In the genomic region with DNA sequence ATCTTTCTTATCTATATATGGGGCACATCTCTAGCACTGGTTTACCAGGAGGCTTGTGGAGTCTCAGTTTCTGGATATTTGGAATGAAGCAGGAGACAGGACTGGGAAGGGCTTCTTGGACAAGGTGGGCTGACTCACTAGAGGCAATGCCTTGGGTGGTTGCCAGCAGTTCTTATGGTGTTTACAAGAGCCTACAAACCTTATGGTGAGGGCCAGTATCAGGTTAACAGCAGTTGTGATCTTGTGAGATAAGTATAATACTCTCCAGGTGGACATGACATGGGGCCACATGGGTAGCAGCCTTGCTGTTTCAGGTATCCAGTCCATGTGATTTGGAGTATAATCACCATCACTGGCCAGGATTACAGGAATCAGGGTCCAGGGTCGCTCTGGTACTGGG, we compare ENCODE assay signal across 14 cellular contexts. TPM values are rescaled to one million over a fixed set of nuclear protein-coding genes. Genes with fewer than 3 reads are reported as not detected.
DNase-seq lines count a peak whose midpoint lies in the region; FAIRE-seq and TF ChIP-seq lines count a peak whose summit lies in the region.
"Had no signal": no experiment of that assay in that cellular context is flagged by ENCODE, and none has a peak within 500 bp of the region (broad histone marks: within the 10 kb centered on the region; RNA-seq: fewer than 3 reads in every experiment).

No MANE protein-coding gene starts in this region.

- H3K9ac ChIP-seq in SK-N-SH (no peak overlapping the region), keratinocyte (ENCODE audit: control insufficient read depth, extremely low read depth, insufficient read depth, low read length) (no peak overlapping the region), neuronal stem cell (ENCODE audit: low read depth, low read length, poor library complexity) (no peak overlapping the region)

- H3K79me1 ChIP-seq in neuronal stem cell (ENCODE audit: low read depth, low read length): no peaks in the 10 kb centered on the region

- H3K9me3 ChIP-seq in SK-N-SH (no peaks in the 10 kb centered on the region), keratinocyte (ENCODE audit: control insufficient read depth, low read depth, low read length) (no peaks in the 10 kb centered on the region), neuronal stem cell (replicated peaks in 1 of 2; ENCODE audit: control insufficient read depth in 2 of 2, insufficient read depth in 1 of 2, low read depth in 1 of 2, low read length in 2 of 2) (no peaks in the 10 kb centered on the region)

- H2BK12ac ChIP-seq in neuronal stem cell (ENCODE audit: low read length): no peak overlapping the region

- no peaks in the 10 kb centered on the region for H3K9me2 ChIP-seq in SK-N-SH

- TF ChIP-seq RAD21 in SK-N-SH (IDR thresholded peaks at IDR 0.05; ENCODE audit: low read length): no peak

- H3K36me3 ChIP-seq in SK-N-SH (replicated peaks in 1 of 2; ENCODE audit: control insufficient read depth in 1 of 2, insufficient read depth in 2 of 2, low read length in 1 of 2) (peaks cover 0 to 5% of the 10 kb centered on the region in 2 experiments), keratinocyte (ENCODE audit: control insufficient read depth in 2 of 2, extremely low read depth in 1 of 2, insufficient read depth in 2 of 2, low read length in 2 of 2) (no peaks in the 10 kb centered on the region), neuronal stem cell (replicated peaks in 1 of 2; ENCODE audit: control insufficient read depth in 2 of 2, insufficient read depth in 2 of 2, low read length in 2 of 2) (no peaks in the 10 kb centered on the region)

- H3K27ac ChIP-seq in SK-N-SH (ENCODE audit: low read depth in 2 of 2, low read length in 1 of 2) (no peak overlapping the region), keratinocyte (ENCODE audit: control insufficient read depth, insufficient read depth, low read length) (no peak overlapping the region), neuronal stem cell (replicated peaks; ENCODE audit: low read length) (no peak overlapping the region)

- peaks cover 32% of the 10 kb centered on the region for H3F3A ChIP-seq in SK-N-SH (replicated peaks; ENCODE audit: insufficient read depth)

- H3K4ac ChIP-seq in neuronal stem cell (ENCODE audit: low read length): no peak overlapping the region

- CTCF ChIA-PET in SK-N-SH (lab: Yijun Ruan, JAX): no interaction called here

- H2BK120ac ChIP-seq in neuronal stem cell (ENCODE audit: low read depth, low read length): no peak overlapping the region

- no peak overlapping the region for H4K8ac ChIP-seq in neuronal stem cell (ENCODE audit: low read depth, low read length)

- H4K91ac ChIP-seq in neuronal stem cell (ENCODE audit: low read depth, low read length, poor library complexity): no peak overlapping the region

- no peak overlapping the region for H2AK5ac ChIP-seq in neuronal stem cell (ENCODE audit: low read depth, low read length)

- H3K4me2 ChIP-seq in SK-N-SH (no peak overlapping the region), keratinocyte (ENCODE audit: control insufficient read depth, extremely low read depth, insufficient read depth, low read depth, low read length) (no peak overlapping the region), neuronal stem cell (ENCODE audit: insufficient read depth, low read length, poor library complexity, severe bottlenecking) (no peak overlapping the region)

- no peak overlapping the region for H3K14ac ChIP-seq in neuronal stem cell (ENCODE audit: low read length)

- TF ChIP-seq CTCF in SK-N-SH (IDR thresholded peaks at IDR 0.05) (no peak), keratinocyte (optimal IDR thresholded peaks at IDR 0.05 in 1 of 3, IDR thresholded peaks at IDR 0.05 in 1 of 3, conservative IDR thresholded peaks at IDR 0.05 in 1 of 3; ENCODE audit: extremely low read depth in 1 of 3, insufficient read depth in 2 of 3, low read length in 3 of 3) (no peak)

- H2BK15ac ChIP-seq in neuronal stem cell (ENCODE audit: low read length): no peak overlapping the region

- FAIRE-seq in keratinocyte (lab: Jason Lieb, UNC): peak; percentile 9

- H3K27me3 ChIP-seq in SK-N-SH (ENCODE audit: insufficient read depth) (no peaks in the 10 kb centered on the region), keratinocyte (ENCODE audit: control insufficient read depth, extremely low read depth, insufficient read depth, low read length) (no peaks in the 10 kb centered on the region), neuronal stem cell (ENCODE audit: control insufficient read depth in 3 of 3, insufficient read depth in 3 of 3, low read depth in 1 of 3, low read length in 3 of 3) (peaks cover 0 to 9% (median 0%) of the 10 kb centered on the region in 3 experiments)

- H3K4me3 ChIP-seq in SK-N-SH (ENCODE audit: low read depth in 2 of 2, low read length in 1 of 2): no peak overlapping the region
- H3K4me3 ChIP-seq in keratinocyte (ENCODE audit: control insufficient read depth in 2 of 3, extremely low read depth in 1 of 3, insufficient read depth in 2 of 3, low read depth in 1 of 3, low read length in 3 of 3): no peak overlapping the region
- H3K4me3 ChIP-seq in neuronal stem cell (ENCODE audit: low read length in 2 of 2): no peak overlapping the region

- DNase-seq in EH (ENCODE audit: low read depth) (peak; percentile 47), NCI-H2029 (lab: John Stamatoyannopoulos, UW) (peak; percentile 60), SK-N-SH (no peak), keratinocyte (ENCODE audit: low read depth, low spot score) (no peak), SIG-M5 (lab: John Stamatoyannopoulos, UW) (no peak), neuronal stem cell (ENCODE audit: low spot score) (no peak)
- no peak for DNase-seq in activated effector memory CD4-positive, alpha-beta T cell treated with Interleukin-2 at 50 U/mL for 16 hours
- no peak for DNase-seq in activated CD8-positive, alpha-beta memory T cell treated with anti-CD3 and anti-CD28 coated beads, Interleukin-2, amount 50 U/mL, for 48 hours
- DNase-seq: activated T-cell treated with anti-CD3 and anti-CD28 coated beads, Interleukin-2, amount 50 U/mL, for 24 hours; amniotic stem cell; GDM1; naive B cell; NCI-H1048; right cardiac atrium had no signal

- POLR2A ChIA-PET in SK-N-SH (lab: Yijun Ruan, JAX): no interaction called here

- no peak overlapping the region for H3K18ac ChIP-seq in neuronal stem cell (ENCODE audit: low read length)

- H3K79me2 ChIP-seq in SK-N-SH (ENCODE audit: insufficient read depth): peaks cover 10% of the 10 kb centered on the region; the same call in 1 of the 2 replicates
- no peaks in the 10 kb centered on the region for H3K79me2 ChIP-seq in keratinocyte (ENCODE audit: control insufficient read depth, insufficient read depth, low read length)

- H3K4me1 ChIP-seq in SK-N-SH (ENCODE audit: control insufficient read depth in 1 of 2, insufficient read depth in 2 of 2, low read depth in 1 of 2, low read length in 1 of 2) (peaks cover 3 to 31% of the 10 kb centered on the region in 2 experiments; a peak in 3 of 4 replicates), keratinocyte (ENCODE audit: control insufficient read depth, extremely low read depth, insufficient read depth, low read length) (peaks cover 3% of the 10 kb centered on the region), neuronal stem cell (ENCODE audit: control insufficient read depth in 2 of 2, insufficient read depth in 1 of 2, low read depth in 1 of 2, low read length in 2 of 2) (no peaks in the 10 kb centered on the region)

- WGBS in SK-N-SH (ENCODE audit: low lambda C conversion rate): 89% methylated on average over 1 of the region's 1 CpG
- WGBS in neuronal stem cell (ENCODE audit: extremely low coverage in 2 of 2, insufficient read length in 2 of 2, insufficient replicate concordance in 1 of 2), 2 donors: no CpG with 5 or more reads among the region's 1 CpG

- no peak overlapping the region for H3K23ac ChIP-seq in neuronal stem cell (ENCODE audit: low read depth, low read length, poor library complexity)

- H2BK5ac ChIP-seq in neuronal stem cell (ENCODE audit: low read length): no peak overlapping the region

- TF ChIP-seq EP300 in SK-N-SH (IDR thresholded peaks at IDR 0.05; ENCODE audit: borderline replicate concordance in 1 of 2, low read depth in 1 of 2, low read length in 1 of 2): no peak

- dilution Hi-C loops in keratinocyte (cut with MboI; ENCODE audit: extremely low pct_ligation_motif_present, low sequenced_read_pairs): no loop called here

- no peaks in the 10 kb centered on the region for H4K20me1 ChIP-seq in SK-N-SH (ENCODE audit: insufficient read depth)
- H4K20me1 ChIP-seq in keratinocyte (ENCODE audit: control insufficient read depth, extremely low read depth, insufficient read depth, low read length): no peaks in the 10 kb centered on the region

- H2AFZ ChIP-seq in SK-N-SH (ENCODE audit: low read depth) (no peak overlapping the region), keratinocyte (ENCODE audit: control insufficient read depth, low read length) (no peak overlapping the region), neuronal stem cell (ENCODE audit: low read length) (no peak overlapping the region)

- no peaks in the 10 kb centered on the region for H3K9me1 ChIP-seq in keratinocyte (ENCODE audit: control insufficient read depth, extremely low read depth, insufficient read depth, low read length)

RNA-seq across cellular contexts. Expression of a gene that starts 10.2 kb away (rescaled TPM):
- polyA plus RNA-seq in SK-N-SH (2012; rRNA removed): 1.8 and 1.9 TPM in 2 replicates
- 1.7 and 1.9 TPM in 2 replicates for polyA plus RNA-seq in SK-N-SH (2012; cell fraction: cytosol; rRNA removed)
- polyA plus RNA-seq in SK-N-SH (2012; cell fraction: nucleus; rRNA removed): 1.5 and 1.9 TPM in 2 replicates
- polyA plus RNA-seq in keratinocyte: 0.33 to 0.77 TPM (median 0.39 TPM) in 3 replicates
- not detected for polyA plus RNA-seq in keratinocyte (2011; ENCODE audit: low read depth)
- polyA plus RNA-seq in keratinocyte (2011; cell fraction: cytosol; rRNA removed): 0.26 and 0.30 TPM in 2 replicates
- polyA plus RNA-seq in keratinocyte (2011; cell fraction: nucleus; rRNA removed): 0.61 and 0.67 TPM in 2 replicates
- polyA plus RNA-seq in keratinocyte (2012; ENCODE audit: low replicate concordance): 0.08 and 0.62 TPM in 2 replicates
- polyA minus RNA-seq in keratinocyte: 0.30 to 0.49 TPM (median 0.48 TPM) in 3 replicates
- polyA minus RNA-seq in keratinocyte (2011; cell fraction: cytosol; rRNA and poly(A)+ RNA removed): 0.38 TPM
- 0.63 and 1.1 TPM in 2 replicates for polyA minus RNA-seq in keratinocyte (2011; cell fraction: nucleus; rRNA and poly(A)+ RNA removed)
- 1.4 TPM for polyA plus RNA-seq in neuronal stem cell (2013, experiment 1 of 2)
- polyA plus RNA-seq in neuronal stem cell (2013, experiment 2 of 2): 1.4 TPM

RNA-seq across cellular contexts. Expression of a gene that starts 13.2 kb away (rescaled TPM):
- 1.7 and 2.0 TPM in 2 replicates for polyA plus RNA-seq in SK-N-SH (2012; rRNA removed)
- polyA plus RNA-seq in SK-N-SH (2012; cell fraction: cytosol; rRNA removed): 1.6 TPM in 2 replicates
- 5.2 and 10.0 TPM in 2 replicates for polyA plus RNA-seq in SK-N-SH (2012; cell fraction: nucleus; rRNA removed)
- polyA plus RNA-seq in keratinocyte: 0.14 to 0.37 TPM (median 0.16 TPM) in 3 replicates
- polyA plus RNA-seq in keratinocyte (2011; ENCODE audit: low read depth): not detected
- 0.15 and 0.16 TPM in 2 replicates for polyA plus RNA-seq in keratinocyte (2011; cell fraction: cytosol; rRNA removed)
- 0.29 and 0.67 TPM in 2 replicates for polyA plus RNA-seq in keratinocyte (2011; cell fraction: nucleus; rRNA removed)
- 0.07 and 0.15 TPM in 2 replicates for polyA plus RNA-seq in keratinocyte (2012; ENCODE audit: low replicate concordance)
- polyA minus RNA-seq in keratinocyte: 0.61 TPM in 1 of 3 replicates, not detected in the others
- 0.58 TPM for polyA minus RNA-seq in keratinocyte (2011; cell fraction: cytosol; rRNA and poly(A)+ RNA removed)
- polyA minus RNA-seq in keratinocyte (2011; cell fraction: nucleus; rRNA and poly(A)+ RNA removed): 0.32 and 0.39 TPM in 2 replicates
- 0.15 TPM for polyA plus RNA-seq in neuronal stem cell (2013, experiment 1 of 2)
- polyA plus RNA-seq in neuronal stem cell (2013, experiment 2 of 2): 0.21 TPM

RNA-seq across cellular contexts. Expression of a gene that starts 41.7 kb away (rescaled TPM):
- not detected in 2 replicates for polyA plus RNA-seq in SK-N-SH (2012; rRNA removed)
- not detected in 2 replicates for polyA plus RNA-seq in SK-N-SH (2012; cell fraction: cytosol; rRNA removed)
- not detected in 2 replicates for polyA plus RNA-seq in SK-N-SH (2012; cell fraction: nucleus; rRNA removed)
- polyA plus RNA-seq in keratinocyte: not detected in 3 replicates
- not detected for polyA plus RNA-seq in keratinocyte (2011; ENCODE audit: low read depth)
- not detected in 2 replicates for polyA plus RNA-seq in keratinocyte (2011; cell fraction: cytosol; rRNA removed)
- polyA plus RNA-seq in keratinocyte (2011; cell fraction: nucleus; rRNA removed): not detected in 2 replicates
- not detected in 2 replicates for polyA plus RNA-seq in keratinocyte (2012; ENCODE audit: low replicate concordance)
- polyA minus RNA-seq in keratinocyte: not detected in 3 replicates
- polyA minus RNA-seq in keratinocyte (2011; cell fraction: cytosol; rRNA and poly(A)+ RNA removed): not detected
- not detected in 2 replicates for polyA minus RNA-seq in keratinocyte (2011; cell fraction: nucleus; rRNA and poly(A)+ RNA removed)
- polyA plus RNA-seq in neuronal stem cell (2013, experiment 1 of 2): not detected
- not detected for polyA plus RNA-seq in neuronal stem cell (2013, experiment 2 of 2)
- polyA plus RNA-seq: right cardiac atrium had no signal

Comparison
In these comparisons a context has a peak if more than half of its experiments do, and no peak if none do; other contexts are left out.
1. DNase-seq: peak in EH (single experiment) and NCI-H2029 (single experiment); none in SK-N-SH (single experiment), keratinocyte (single experiment), SIG-M5 (single experiment), activated effector memory CD4-positive, alpha-beta T cell treated with Interleukin-2 at 50 U/mL for 16 hours (single experiment), neuronal stem cell (single experiment) and activated CD8-positive, alpha-beta memory T cell treated with anti-CD3 and anti-CD28 coated beads, Interleukin-2, amount 50 U/mL, for 48 hours (single experiment).